Comparison of ENCODE assay signal across 9 cellular contexts in genomic region chr14:69613312-69614073, GRCh38. TPM values are rescaled to one million over a fixed set of nuclear protein-coding genes. Genes with fewer than 3 reads are reported as not detected.
DNase-seq lines count a peak whose midpoint lies in the region; ATAC-seq, FAIRE-seq and TF ChIP-seq lines count a peak whose summit lies in the region.
"Had no signal": no experiment of that assay in that cellular context is flagged by ENCODE, and none has a peak within 500 bp of the region (broad histone marks: within the 10 kb centered on the region; RNA-seq: fewer than 3 reads in every experiment).

No MANE protein-coding gene starts in this region.

- peak overlapping the region; percentile 94 for H3K9ac ChIP-seq in GM12878 (ENCODE audit: control insufficient read depth, insufficient read depth, low read length)
- peak overlapping the region; percentile 42 to 48 for H3K9ac ChIP-seq in mucosa of rectum (ENCODE audit: low read depth in 1 of 2, low read length in 2 of 2)

- intact Hi-C loops in Right ventricle myocardium superior (cut with DNase I) = loop anchor here (2.0 to 5.0 kb wide), 2 partner anchors 51 to 99 kb away; no protein-coding TSS in a partner anchor
- intact Hi-C loops in GM12878 (cut with micrococcal nuclease; ENCODE audit: unreplicated experiment) = loop anchor here (2.0 to 10.0 kb wide), 4 partner anchors 15 to 219 kb away; partner anchors contain the start of genes ERH and SLC39A9
- intact Hi-C loops in vagina (cut with DNase I) = loop anchor here (5.0 kb wide), 1 partner anchor 99 kb away; no protein-coding TSS in a partner anchor

- CTCF ChIA-PET in GM12878 (lab: Yijun Ruan, JAX) = interaction anchor here (0.6 to 3.0 kb wide), 10 partner anchors 8 to 95 kb away, joined by 3 to 12 read pairs (median 6); no protein-coding TSS in a partner anchor

- H3K4me2 ChIP-seq in GM12878 (ENCODE audit: control insufficient read depth, insufficient read depth) = peak overlapping the region; percentile 99

- no TSS peak for BruUV-seq in GM12878 (replicated peaks; lab: Mats Ljungman, UMichigan)

- H3K79me2 ChIP-seq in GM12878 (ENCODE audit: control insufficient read depth, insufficient read depth, low read length) = peaks cover 77% of the 10 kb centered on the region

- H3K27ac ChIP-seq in right atrium auricular region (peak overlapping the region; percentile 97 to 98), GM12878 (ENCODE audit: control insufficient read depth, insufficient read depth) (peak overlapping the region; percentile 97), mucosa of rectum (ENCODE audit: low read depth in 2 of 2, low read length in 2 of 2) (peak overlapping the region in 1 of 2 donors; percentile 92), vagina (peak overlapping the region; percentile 97)

- H3K4me3 ChIP-seq in right atrium auricular region (peak overlapping the region in 1 of 2 donors; percentile 82), GM12878 (peak overlapping the region; percentile 88), mucosa of rectum (ENCODE audit: low read length in 2 of 2) (peak overlapping the region; percentile 58 to 89), vagina (peak overlapping the region; percentile 92 to 93)

- H3K36me3 ChIP-seq in right atrium auricular region = no peaks in the 10 kb centered on the region
- H3K36me3 ChIP-seq in GM12878 (ENCODE audit: control insufficient read depth in 2 of 2, insufficient read depth in 2 of 2, low read length in 1 of 2) = peaks cover 0 to 7% of the 10 kb centered on the region in 2 experiments; a peak in 2 of 4 replicates
- no peaks in the 10 kb centered on the region for H3K36me3 ChIP-seq in mucosa of rectum (ENCODE audit: control insufficient read depth in 2 of 2, insufficient read depth in 2 of 2, low read length in 2 of 2)
- no peaks in the 10 kb centered on the region for H3K36me3 ChIP-seq in vagina

- TF ChIP-seq EP300 in GM12878 (IDR thresholded peaks at IDR 0.05; ENCODE audit: borderline replicate concordance in 1 of 2, control insufficient read depth in 1 of 2, low read depth in 2 of 2, low read length in 2 of 2) = no peak

- H4K20me1 ChIP-seq in GM12878 (ENCODE audit: control insufficient read depth, insufficient read depth) = no peaks in the 10 kb centered on the region; the same call in 1 of the 2 replicates

- TF ChIP-seq POLR2A in GM12878 (IDR thresholded peaks at IDR 0.05; ENCODE audit: low read depth, low read length) = 0 out of 2 replicates have a peak, but pooled peaks have one; percentile 40
- TF ChIP-seq POLR2A in vagina (IDR thresholded peaks at IDR 0.05) = no peak

- peaks cover 0 to 73% of the 10 kb centered on the region in 2 donors for H3K4me1 ChIP-seq in right atrium auricular region
- peaks cover 42% of the 10 kb centered on the region for H3K4me1 ChIP-seq in GM12878 (ENCODE audit: control insufficient read depth, insufficient read depth, low read length)
- H3K4me1 ChIP-seq in mucosa of rectum (ENCODE audit: control insufficient read depth in 2 of 2, insufficient read depth in 2 of 2, low read length in 2 of 2) = peaks cover 49 to 64% of the 10 kb centered on the region in 2 donors
- peaks cover 73% of the 10 kb centered on the region for H3K4me1 ChIP-seq in vagina

- WGBS in GM12878 (ENCODE audit: insufficient coverage, insufficient replicate concordance, low lambda C conversion rate, missing lambda C conversion rate) = 5% methylated on average over 4 of the region's 4 CpGs

- H3K9me3 ChIP-seq in right atrium auricular region (no peaks in the 10 kb centered on the region), GM12878 (replicated peaks; ENCODE audit: control insufficient read depth, insufficient read depth, low read length) (no peaks in the 10 kb centered on the region), mucosa of rectum (ENCODE audit: control insufficient read depth in 2 of 2, low read length in 2 of 2) (no peaks in the 10 kb centered on the region), vagina (no peaks in the 10 kb centered on the region)

- FAIRE-seq in GM12878 (lab: Jason Lieb, UNC) = no peak

- no peak for TF ChIP-seq RAD21 in GM12878 (IDR thresholded peaks at IDR 0.05; ENCODE audit: insufficient read depth, low read depth, low read length)

- in situ Hi-C loops in GM12878 (cut with MboI) = loop anchor here (10.0 kb wide), 1 partner anchor 51 kb away; no protein-coding TSS in a partner anchor
- in situ Hi-C loops in GM13977 (cut with MboI; ENCODE audit: low pct_unique_long_range_greater_than_20kb, low sequenced_read_pairs, unreplicated experiment) = no loop called here

- ATAC-seq in Right ventricle myocardium superior (ENCODE audit: poor library complexity) (no peak), GM12878 (0 out of 3 replicates have a peak, but pooled peaks have one; percentile 1)

- POLR2A ChIA-PET in GM12878 (lab: Charles Lee) = interaction anchor here (0.6 to 3.2 kb wide), 10 partner anchors 10 to 151 kb away, joined by 3 to 22 read pairs (median 4); no protein-coding TSS in a partner anchor

- RAD21 ChIA-PET in GM12878 (lab: Charles Lee; ENCODE audit: unreplicated experiment) = interaction anchor here (1.0 to 10.0 kb wide), 8 partner anchors 9 to 117 kb away, joined by 3 to 178 read pairs (median 18); no protein-coding TSS in a partner anchor

- H3K27me3 ChIP-seq in right atrium auricular region = no peaks in the 10 kb centered on the region
- H3K27me3 ChIP-seq in GM12878 (replicated peaks in 1 of 2; ENCODE audit: control insufficient read depth in 2 of 2, insufficient read depth in 2 of 2, low read length in 1 of 2) = no peaks in the 10 kb centered on the region
- H3K27me3 ChIP-seq in mucosa of rectum (ENCODE audit: control insufficient read depth in 2 of 2, insufficient read depth in 2 of 2, low read length in 2 of 2) = no peaks in the 10 kb centered on the region
- H3K27me3 ChIP-seq in vagina = no peaks in the 10 kb centered on the region

- DNase-seq in right atrium auricular region (ENCODE audit: low spot score) (no peak), Right ventricle myocardium superior (no peak), GM12878 (ENCODE audit: low read depth, low spot score) (no peak), vagina (ENCODE audit: extremely low spot score in 2 of 2) (no peak), GM13977 (ENCODE audit: low spot score) (no peak), NCI-H2081 treated with DMSO at 0.1 percent for 48 hours (lab: John Stamatoyannopoulos, UW) (no peak), mucosa of gallbladder (ENCODE audit: low spot score) (no peak)

- SMC1A ChIA-PET in GM12878 (lab: Charles Lee; ENCODE audit: uncharacterized antibody, unreplicated experiment) = interaction anchor here (0.6 to 11.9 kb wide), 12 partner anchors 8 to 88 kb away, joined by 3 to 164 read pairs (median 6); no protein-coding TSS in a partner anchor

- H2AFZ ChIP-seq in GM12878 (ENCODE audit: control insufficient read depth, low read depth, low read length) = no peak overlapping the region

- TF ChIP-seq CTCF in right atrium auricular region (IDR thresholded peaks at IDR 0.05) (no peak), GM12878 (IDR thresholded peaks at IDR 0.05 in 2 of 3, conservative IDR thresholded peaks at IDR 0.05 in 1 of 3; ENCODE audit: control insufficient read depth in 2 of 3, extremely low read depth in 1 of 3, insufficient read depth in 1 of 3, low read depth in 3 of 3, low read length in 3 of 3) (no peak), vagina (IDR thresholded peaks at IDR 0.05) (no peak), GM13977 (IDR thresholded peaks at IDR 0.05; ENCODE audit: extremely low read depth, insufficient read depth, missing control alignments) (no peak)

TF ChIP-seq in GM12878, 131 proteins besides CTCF, POLR2A, EP300 and RAD21 (continues in another document):
- no peak for TF ChIP-seq MXI1 (IDR thresholded peaks at IDR 0.05; ENCODE audit: low read depth, low read length)
- TF ChIP-seq BACH1 (IDR thresholded peaks at IDR 0.05; ENCODE audit: borderline replicate concordance) = no peak
- no peak for TF ChIP-seq RUNX3 (IDR thresholded peaks at IDR 0.05; ENCODE audit: low read length)

RNA-seq across cellular contexts. Expression of gene SUSD6, which starts 2.1 kb away (rescaled TPM):
- total RNA-seq in right atrium auricular region (10 to 100 TPM; 19.2 to 24.7 TPM), Right ventricle myocardium superior (20.8 TPM), GM12878 (2014; rRNA removed) (6.9 and 8.3 TPM in 2 replicates), GM12878 (2014; rRNA removed; fragmentation: Illumina TruSeq; extraction: Trizol) (11.0 and 11.1 TPM in 2 replicates), GM12878 (2021) (39.8 and 40.1 TPM in 2 replicates), vagina (36.6 TPM), mucosa of gallbladder (85.1 TPM)
- total RNA-seq in GM12878 (2013; cell fraction: nucleolus; rRNA removed) = 59.8 and 61.3 TPM in 2 replicates
- polyA plus RNA-seq in GM12878 (2011; ENCODE audit: low read depth) = 18.4 TPM
- polyA plus RNA-seq in GM12878 (2011; rRNA removed) (11.3 and 16.7 TPM in 2 replicates), GM12878 (2014; fragmentation: Illumina TruSeq; extraction: Trizol) (19.4 and 23.7 TPM in 2 replicates), GM12878 (2014; fragmentation: Nextera tagmentation; extraction: Ambion mirVana) (1 to 10 TPM; 6.6 to 9.4 TPM), GM12878 (2014; rRNA removed) (25.8 and 31.1 TPM in 2 replicates), GM12878 (2016; fragmentation: Nextera tagmentation; extraction: Ambion mirVana) (10 to 100 TPM; 27.1 to 33.7 TPM)
- polyA plus RNA-seq in GM12878 (2011; cell fraction: cytosol; rRNA removed) = 13.8 and 14.1 TPM in 2 replicates
- 38.9 and 46.9 TPM in 2 replicates for polyA plus RNA-seq in GM12878 (2011; cell fraction: nucleus; rRNA removed)
- 23.6 and 27.7 TPM in 2 replicates for polyA plus RNA-seq in GM12878 (2012)
- polyA minus RNA-seq in GM12878 (2011; rRNA and poly(A)+ RNA removed) = 17.6 and 19.5 TPM in 2 replicates
- polyA minus RNA-seq in GM12878 (2011; cell fraction: cytosol; rRNA and poly(A)+ RNA removed) = 5.1 and 5.6 TPM in 2 replicates
- 14.9 and 32.6 TPM in 2 replicates for polyA minus RNA-seq in GM12878 (2011; cell fraction: nucleus; rRNA and poly(A)+ RNA removed)

RNA-seq across cellular contexts. Expression of gene CCDC177, which starts 38.8 kb away (rescaled TPM):
- total RNA-seq in right atrium auricular region (not detected), Right ventricle myocardium superior (not detected), GM12878 (2014; rRNA removed) (not detected in 2 replicates), GM12878 (2014; rRNA removed; fragmentation: Illumina TruSeq; extraction: Trizol) (not detected in 2 replicates), GM12878 (2021) (not detected in 2 replicates), vagina (not detected), mucosa of gallbladder (not detected)
- not detected in 2 replicates for total RNA-seq in GM12878 (2013; cell fraction: nucleolus; rRNA removed)
- not detected for polyA plus RNA-seq in GM12878 (2011; ENCODE audit: low read depth)
- polyA plus RNA-seq in GM12878 (2011; rRNA removed) (not detected in 2 replicates), GM12878 (2014; fragmentation: Illumina TruSeq; extraction: Trizol) (not detected in 2 replicates), GM12878 (2014; fragmentation: Nextera tagmentation; extraction: Ambion mirVana) (not detected), GM12878 (2014; rRNA removed) (not detected in 2 replicates), GM12878 (2016; fragmentation: Nextera tagmentation; extraction: Ambion mirVana) (not detected)
- polyA plus RNA-seq in GM12878 (2011; cell fraction: cytosol; rRNA removed) = not detected in 2 replicates
- not detected in 2 replicates for polyA plus RNA-seq in GM12878 (2011; cell fraction: nucleus; rRNA removed)
- polyA plus RNA-seq in GM12878 (2012) = not detected in 2 replicates
- polyA minus RNA-seq in GM12878 (2011; rRNA and poly(A)+ RNA removed) = not detected in 2 replicates
- not detected in 2 replicates for polyA minus RNA-seq in GM12878 (2011; cell fraction: cytosol; rRNA and poly(A)+ RNA removed)
- not detected in 2 replicates for polyA minus RNA-seq in GM12878 (2011; cell fraction: nucleus; rRNA and poly(A)+ RNA removed)
- total RNA-seq: T-helper 2 cell treated with Interferon-gamma antibody and Interleukin-4, amounts not matched to agents 100 ng/mL and 5 ng/mL, for 36 hours had no signal
